In genomic region chr20:37836926-37837325, GRCh38 we compare ENCODE assay signal across 20 cellular contexts.
A peak's percentile ranks its signal among the peaks of the same experiment; 100 is the strongest.
DNase-seq lines count a peak whose midpoint lies in the region; ATAC-seq and TF ChIP-seq lines count a peak whose summit lies in the region.
"Had no signal": no experiment of that assay in that cellular context is flagged by ENCODE, and none has a peak within 500 bp of the region (broad histone marks: within the 10 kb centered on the region; RNA-seq: fewer than 3 reads in every experiment).

No MANE protein-coding gene starts in this region.

- H3K4me3 Mint-ChIP-seq in stimulated activated naive CD8-positive, alpha-beta T cell treated with anti-CD3 and anti-CD28 coated beads, Interleukin-15, Interleukin-2, amounts not matched to agents 100 ng/mL and 50 ng/mL, for 24 hours: no peak overlapping the region
- no peak overlapping the region for H3K4me3 Mint-ChIP-seq in stimulated activated naive CD8-positive, alpha-beta T cell treated with anti-CD3 and anti-CD28 coated beads, Interleukin-15, amount 100 ng/mL, for 72 hours
- no peak overlapping the region for H3K4me3 Mint-ChIP-seq in T-helper 17 cell
- no peak overlapping the region for H3K4me3 Mint-ChIP-seq in neural progenitor cell
- H3K4me3 Mint-ChIP-seq: CD4-positive, alpha-beta memory T cell; HFFc6 had no signal

- H3K79me2 ChIP-seq in neural progenitor cell (ENCODE audit: low read depth): no peaks in the 10 kb centered on the region

- peak overlapping the region; percentile 57 for H3K27ac Mint-ChIP-seq in stimulated activated naive CD8-positive, alpha-beta T cell treated with anti-CD3 and anti-CD28 coated beads, Interleukin-15, Interleukin-2, amounts not matched to agents 100 ng/mL and 50 ng/mL, for 24 hours
- H3K27ac Mint-ChIP-seq in stimulated activated naive CD8-positive, alpha-beta T cell treated with anti-CD3 and anti-CD28 coated beads, Interleukin-15, amount 100 ng/mL, for 72 hours: peak overlapping the region in 1 of 2 donors; percentile 74
- H3K27ac Mint-ChIP-seq in T-helper 17 cell (peak overlapping the region; percentile 60), neural progenitor cell (no peak overlapping the region)
- H3K27ac Mint-ChIP-seq: HFFc6 had no signal

- peaks cover 59% of the 10 kb centered on the region for H3K4me1 ChIP-seq in neural progenitor cell
- H3K4me1 ChIP-seq: A549, HAP-1 had no signal

- intact Hi-C loops in left cardiac atrium (cut with DNase I): no loop called here

- ATAC-seq in stimulated activated naive CD8-positive, alpha-beta T cell treated with anti-CD3 and anti-CD28 coated beads, Interleukin-15, amount 100 ng/mL, for 72 hours: no peak
- ATAC-seq in T-helper 17 cell (no peak), GM21619 (IDR thresholded peaks at IDR 0.05; ENCODE audit: unreplicated experiment) (no peak), left cardiac atrium (no peak)
- ATAC-seq: A549 had no signal

- peaks cover 21% of the 10 kb centered on the region for H3F3A ChIP-seq in neural progenitor cell (ENCODE audit: low read depth)

- no peak overlapping the region for H2AFZ ChIP-seq in neural progenitor cell (replicated peaks)

- H3K36me3 ChIP-seq in neural progenitor cell: no peaks in the 10 kb centered on the region
- H3K36me3 ChIP-seq: HAP-1 had no signal

- no peaks in the 10 kb centered on the region for H4K20me1 ChIP-seq in neural progenitor cell (ENCODE audit: low read depth)

- H3K4me3 ChIP-seq in neural progenitor cell: no peak overlapping the region
- H3K4me3 ChIP-seq: A549; BLaER1 treated with 17β-estradiol and CSF1 and Interleukin-3, amounts not matched to agents 10 nM and 100 nM; HAP-1 had no signal

- H3K27me3 Mint-ChIP-seq in stimulated activated naive CD8-positive, alpha-beta T cell treated with anti-CD3 and anti-CD28 coated beads, Interleukin-15, Interleukin-2, amounts not matched to agents 100 ng/mL and 50 ng/mL, for 24 hours: no peaks in the 10 kb centered on the region
- no peaks in the 10 kb centered on the region for H3K27me3 Mint-ChIP-seq in stimulated activated naive CD8-positive, alpha-beta T cell treated with anti-CD3 and anti-CD28 coated beads, Interleukin-15, amount 100 ng/mL, for 72 hours
- no peaks in the 10 kb centered on the region for H3K27me3 Mint-ChIP-seq in T-helper 17 cell
- H3K27me3 Mint-ChIP-seq in neural progenitor cell (ENCODE audit: insufficient read depth, low read depth): peaks cover 2% of the 10 kb centered on the region
- H3K27me3 Mint-ChIP-seq: CD4-positive, alpha-beta memory T cell had no signal

- peaks cover 22% of the 10 kb centered on the region for H3K36me3 Mint-ChIP-seq in stimulated activated naive CD8-positive, alpha-beta T cell treated with anti-CD3 and anti-CD28 coated beads, Interleukin-15, Interleukin-2, amounts not matched to agents 100 ng/mL and 50 ng/mL, for 24 hours (ENCODE audit: low read depth)
- H3K36me3 Mint-ChIP-seq in T-helper 17 cell (ENCODE audit: low read depth) (peaks cover 10% of the 10 kb centered on the region), neural progenitor cell (peaks cover 5% of the 10 kb centered on the region)

- H3K27ac ChIP-seq in neural progenitor cell: no peak overlapping the region
- H3K27ac ChIP-seq: A549; BLaER1 treated with 17β-estradiol and CSF1 and Interleukin-3, amounts not matched to agents 10 nM and 100 nM had no signal

- no peak for DNase-seq in stimulated activated naive CD8-positive, alpha-beta T cell treated with anti-CD3 and anti-CD28 coated beads, Interleukin-15, amount 100 ng/mL, for 72 hours
- no peak for DNase-seq in T-helper 17 cell
- DNase-seq in neural progenitor cell (ENCODE audit: low spot score): no peak
- no peak for DNase-seq in DMS153 (lab: John Stamatoyannopoulos, UW)
- no peak for DNase-seq in left cardiac atrium
- DNase-seq: 8988T; ACHN; AML-193; BE2C; Calu3; CD4-positive, alpha-beta memory T cell; COR-L47; DND-41; GOT3; HFFc6 had no signal

- H3K9ac ChIP-seq in neural progenitor cell: no peak overlapping the region
- H3K9ac ChIP-seq: BLaER1 treated with 17β-estradiol and CSF1 and Interleukin-3, amounts not matched to agents 10 nM and 100 nM had no signal

- H3K9me3 ChIP-seq in T-helper 17 cell (ENCODE audit: control insufficient read depth, low read length, poor library complexity, severe bottlenecking) (no peaks in the 10 kb centered on the region), neural progenitor cell (ENCODE audit: low read depth) (no peaks in the 10 kb centered on the region)
- H3K9me3 ChIP-seq: A549, BE2C, HAP-1 had no signal

- no peaks in the 10 kb centered on the region for H3K4me1 Mint-ChIP-seq in stimulated activated naive CD8-positive, alpha-beta T cell treated with anti-CD3 and anti-CD28 coated beads, Interleukin-15, Interleukin-2, amounts not matched to agents 100 ng/mL and 50 ng/mL, for 24 hours (ENCODE audit: low read depth)
- H3K4me1 Mint-ChIP-seq in stimulated activated naive CD8-positive, alpha-beta T cell treated with anti-CD3 and anti-CD28 coated beads, Interleukin-15, amount 100 ng/mL, for 72 hours: peaks cover 5% of the 10 kb centered on the region
- H3K4me1 Mint-ChIP-seq in T-helper 17 cell (peaks cover 17% of the 10 kb centered on the region), neural progenitor cell (peaks cover 46% of the 10 kb centered on the region)

- no peak for TF ChIP-seq CTCF in neural progenitor cell (IDR thresholded peaks at IDR 0.05)

- no peaks in the 10 kb centered on the region for H3K9me3 Mint-ChIP-seq in stimulated activated naive CD8-positive, alpha-beta T cell treated with anti-CD3 and anti-CD28 coated beads, Interleukin-15, Interleukin-2, amounts not matched to agents 100 ng/mL and 50 ng/mL, for 24 hours
- H3K9me3 Mint-ChIP-seq in stimulated activated naive CD8-positive, alpha-beta T cell treated with anti-CD3 and anti-CD28 coated beads, Interleukin-15, amount 100 ng/mL, for 72 hours: no peaks in the 10 kb centered on the region
- no peaks in the 10 kb centered on the region for H3K9me3 Mint-ChIP-seq in neural progenitor cell
- H3K9me3 Mint-ChIP-seq: CD4-positive, alpha-beta memory T cell; HFFc6 had no signal

- H3K27me3 ChIP-seq in neural progenitor cell: no peaks in the 10 kb centered on the region
- H3K27me3 ChIP-seq: BE2C; BLaER1 treated with 17β-estradiol and CSF1 and Interleukin-3, amounts not matched to agents 10 nM and 100 nM had no signal

- peak overlapping the region; percentile 13 for H3K4me2 ChIP-seq in neural progenitor cell
- H3K4me2 ChIP-seq: A549 had no signal
